26 cellular contexts compared by ENCODE assay signal in genomic region chr20:1224205-1224604, GRCh38. TPM values are rescaled to one million over a fixed set of nuclear protein-coding genes. Genes with fewer than 3 reads are reported as not detected.
A peak's percentile ranks its signal among the peaks of the same experiment; 100 is the strongest.
DNase-seq lines count a peak whose midpoint lies in the region; ATAC-seq and TF ChIP-seq lines count a peak whose summit lies in the region.
"Had no signal": no experiment of that assay in that cellular context is flagged by ENCODE, and none has a peak within 500 bp of the region (broad histone marks: within the 10 kb centered on the region; RNA-seq: fewer than 3 reads in every experiment).

No MANE protein-coding gene starts in this region.

- TF ChIP-seq CTCF in activated CD8-positive, alpha-beta T cell treated with anti-CD3 and anti-CD28 coated beads for 36 hours (IDR thresholded peaks at IDR 0.05) = no peak
- no peak for TF ChIP-seq CTCF in glutamatergic neuron (IDR thresholded peaks at IDR 0.05; ENCODE audit: partially characterized antibody, unreplicated experiment)
- no peak for TF ChIP-seq CTCF in neural progenitor cell (IDR thresholded peaks at IDR 0.05)

- no peaks in the 10 kb centered on the region for H3K79me2 ChIP-seq in neural progenitor cell (ENCODE audit: low read depth)
- H3K79me2 ChIP-seq: parathyroid adenoma had no signal

- H3K9me3 ChIP-seq in neural progenitor cell (ENCODE audit: low read depth) = no peaks in the 10 kb centered on the region
- H3K9me3 ChIP-seq: BLaER1, Peyer's patch, right atrium auricular region, upper lobe of left lung had no signal

- H3K4me1 Mint-ChIP-seq in activated CD8-positive, alpha-beta T cell treated with anti-CD3 and anti-CD28 coated beads, Interleukin-2, amount 10 ng/mL, durations not matched to agents 7 days and 5 days (ENCODE audit: low read depth) = peaks cover 11% of the 10 kb centered on the region
- H3K4me1 Mint-ChIP-seq in activated CD8-positive, alpha-beta T cell treated with anti-CD3 and anti-CD28 coated beads for 36 hours (ENCODE audit: low read depth) = no peaks in the 10 kb centered on the region
- peaks cover 9 to 23% (median 11%) of the 10 kb centered on the region in 3 donors for H3K4me1 Mint-ChIP-seq in T-cell
- H3K4me1 Mint-ChIP-seq in glutamatergic neuron (ENCODE audit: low read depth, unreplicated experiment) = no peaks in the 10 kb centered on the region
- H3K4me1 Mint-ChIP-seq in neural progenitor cell = no peaks in the 10 kb centered on the region

- no peak overlapping the region for H3K4me2 ChIP-seq in neural progenitor cell
- H3K4me2 ChIP-seq: BLaER1, KMS-11 had no signal

- POLR2A ChIA-PET in activated CD8-positive, alpha-beta T cell treated with anti-CD3 and anti-CD28 coated beads, Interleukin-2, amount 10 ng/mL, durations not matched to agents 7 days and 5 days (lab: Charles Lee) = no interaction called here
- POLR2A ChIA-PET in activated CD8-positive, alpha-beta T cell treated with anti-CD3 and anti-CD28 coated beads for 36 hours (lab: Charles Lee) = no interaction called here
- POLR2A ChIA-PET in T-cell (lab: Charles Lee) = no interaction called here

- no peaks in the 10 kb centered on the region for H4K20me1 ChIP-seq in neural progenitor cell (ENCODE audit: low read depth)
- H4K20me1 ChIP-seq: BLaER1 had no signal

- DNase-seq in activated CD8-positive, alpha-beta T cell treated with anti-CD3 and anti-CD28 coated beads, Interleukin-2, amount 10 ng/mL, durations not matched to agents 7 days and 5 days = no peak
- DNase-seq in activated CD8-positive, alpha-beta T cell treated with anti-CD3 and anti-CD28 coated beads for 36 hours = no peak
- DNase-seq in T-cell (peak in 1 of 34 experiments; percentile 8), glutamatergic neuron (no peak), neural progenitor cell (ENCODE audit: low spot score) (no peak), D341Med (ENCODE audit: low spot score) (no peak), iPS-NIHi11 (ENCODE audit: low spot score) (no peak)
- DNase-seq: ACHN; Calu3; effector CD4-positive, alpha-beta T cell; left ventricle myocardium inferior; mesendoderm; MM.1S; NCI-H2029 treated with DMSO at 0.1 percent for 48 hours; NCI-H748 treated with DMSO at 0.1 percent for 48 hours; Peyer's patch; SIG-M5; spleen; substantia nigra had no signal

- no peak for ATAC-seq in activated CD8-positive, alpha-beta T cell treated with anti-CD3 and anti-CD28 coated beads, Interleukin-2, amount 10 ng/mL, durations not matched to agents 7 days and 5 days
- no peak for ATAC-seq in activated CD8-positive, alpha-beta T cell treated with anti-CD3 and anti-CD28 coated beads for 36 hours
- ATAC-seq in T-cell (replicated peaks in 1 of 4) (no peak), GM21717 (IDR thresholded peaks at IDR 0.05; ENCODE audit: unreplicated experiment) (no peak)
- ATAC-seq: HCT116 had no signal

- peaks cover 39% of the 10 kb centered on the region for H3K27me3 Mint-ChIP-seq in activated CD8-positive, alpha-beta T cell treated with anti-CD3 and anti-CD28 coated beads, Interleukin-2, amount 10 ng/mL, durations not matched to agents 7 days and 5 days (ENCODE audit: low read depth)
- H3K27me3 Mint-ChIP-seq in activated CD8-positive, alpha-beta T cell treated with anti-CD3 and anti-CD28 coated beads for 36 hours = peaks cover 9% of the 10 kb centered on the region
- H3K27me3 Mint-ChIP-seq in T-cell (peaks cover 3 to 9% of the 10 kb centered on the region in 2 donors), glutamatergic neuron (ENCODE audit: unreplicated experiment) (peaks cover 2% of the 10 kb centered on the region), neural progenitor cell (ENCODE audit: insufficient read depth, low read depth) (peaks cover 14% of the 10 kb centered on the region)

- no peak overlapping the region for H3K4me3 ChIP-seq in neural progenitor cell
- H3K4me3 ChIP-seq: BLaER1, left ventricle myocardium inferior, Peyer's patch, right atrium auricular region, spleen, upper lobe of left lung had no signal

- H3K9ac ChIP-seq in neural progenitor cell = no peak overlapping the region
- H3K9ac ChIP-seq: BLaER1, KMS-11, parathyroid adenoma had no signal

- CTCF ChIA-PET in activated CD8-positive, alpha-beta T cell treated with anti-CD3 and anti-CD28 coated beads, Interleukin-2, amount 10 ng/mL, durations not matched to agents 7 days and 5 days (lab: Charles Lee) = no interaction called here
- CTCF ChIA-PET in activated CD8-positive, alpha-beta T cell treated with anti-CD3 and anti-CD28 coated beads for 36 hours (lab: Charles Lee) = interaction anchor here (1.9 kb wide), 1 partner anchor 11 kb away, joined by 9 read pairs; no protein-coding TSS in a partner anchor
- CTCF ChIA-PET in T-cell (lab: Charles Lee) = no interaction called here

- H3K27ac ChIP-seq in neural progenitor cell = no peak overlapping the region
- H3K27ac ChIP-seq: BLaER1, KMS-11, left ventricle myocardium inferior, parathyroid adenoma, Peyer's patch, right atrium auricular region, spleen, upper lobe of left lung had no signal

- H3K9me3 Mint-ChIP-seq in activated CD8-positive, alpha-beta T cell treated with anti-CD3 and anti-CD28 coated beads, Interleukin-2, amount 10 ng/mL, durations not matched to agents 7 days and 5 days (ENCODE audit: insufficient read depth) = no peaks in the 10 kb centered on the region
- H3K9me3 Mint-ChIP-seq in activated CD8-positive, alpha-beta T cell treated with anti-CD3 and anti-CD28 coated beads for 36 hours = peaks cover 5% of the 10 kb centered on the region
- H3K9me3 Mint-ChIP-seq in T-cell (peaks cover 0 to 4% (median 0%) of the 10 kb centered on the region in 3 donors), glutamatergic neuron (ENCODE audit: unreplicated experiment) (peaks cover 3% of the 10 kb centered on the region), neural progenitor cell (no peaks in the 10 kb centered on the region)

- H3K36me3 Mint-ChIP-seq in activated CD8-positive, alpha-beta T cell treated with anti-CD3 and anti-CD28 coated beads, Interleukin-2, amount 10 ng/mL, durations not matched to agents 7 days and 5 days (ENCODE audit: low read depth) = no peaks in the 10 kb centered on the region
- no peaks in the 10 kb centered on the region for H3K36me3 Mint-ChIP-seq in activated CD8-positive, alpha-beta T cell treated with anti-CD3 and anti-CD28 coated beads for 36 hours (ENCODE audit: low read depth)
- H3K36me3 Mint-ChIP-seq in T-cell = no peaks in the 10 kb centered on the region
- H3K36me3 Mint-ChIP-seq in glutamatergic neuron (ENCODE audit: unreplicated experiment) = peaks cover 4% of the 10 kb centered on the region
- H3K36me3 Mint-ChIP-seq in neural progenitor cell = no peaks in the 10 kb centered on the region

- H3K27me3 ChIP-seq in neural progenitor cell = peaks cover 52% of the 10 kb centered on the region
- H3K27me3 ChIP-seq: Peyer's patch, right atrium auricular region had no signal

- peak overlapping the region; percentile 1 for H3K4me3 Mint-ChIP-seq in activated CD8-positive, alpha-beta T cell treated with anti-CD3 and anti-CD28 coated beads, Interleukin-2, amount 10 ng/mL, durations not matched to agents 7 days and 5 days
- H3K4me3 Mint-ChIP-seq in activated CD8-positive, alpha-beta T cell treated with anti-CD3 and anti-CD28 coated beads for 36 hours = no peak overlapping the region
- peak overlapping the region; percentile 1 to 86 (median 62) for H3K4me3 Mint-ChIP-seq in T-cell
- peak overlapping the region; percentile 46 for H3K4me3 Mint-ChIP-seq in glutamatergic neuron (ENCODE audit: unreplicated experiment)
- peak overlapping the region; percentile 24 for H3K4me3 Mint-ChIP-seq in neural progenitor cell

- intact Hi-C loops in activated CD8-positive, alpha-beta T cell treated with anti-CD3 and anti-CD28 coated beads for 36 hours (cut with micrococcal nuclease) = no loop called here

- no peak overlapping the region for H3K27ac Mint-ChIP-seq in activated CD8-positive, alpha-beta T cell treated with anti-CD3 and anti-CD28 coated beads, Interleukin-2, amount 10 ng/mL, durations not matched to agents 7 days and 5 days
- H3K27ac Mint-ChIP-seq in activated CD8-positive, alpha-beta T cell treated with anti-CD3 and anti-CD28 coated beads for 36 hours = no peak overlapping the region
- H3K27ac Mint-ChIP-seq in T-cell (peak overlapping the region in 1 of 2 donors; percentile 55), glutamatergic neuron (ENCODE audit: unreplicated experiment) (no peak overlapping the region), neural progenitor cell (no peak overlapping the region)

- no peaks in the 10 kb centered on the region for H3K4me1 ChIP-seq in neural progenitor cell
- H3K4me1 ChIP-seq: parathyroid adenoma had no signal

- H3F3A ChIP-seq in neural progenitor cell (ENCODE audit: low read depth) = peaks cover 17% of the 10 kb centered on the region

- H3K36me3 ChIP-seq in neural progenitor cell = no peaks in the 10 kb centered on the region
- H3K36me3 ChIP-seq: BLaER1, left ventricle myocardium inferior, Peyer's patch, right atrium auricular region, spleen, upper lobe of left lung had no signal

- H2AFZ ChIP-seq in neural progenitor cell (replicated peaks) = no peak overlapping the region

RNA-seq across cellular contexts. Expression of gene RAD21L1, which starts 1.6 kb away (rescaled TPM):
- under 1 TPM in 1 of 2 experiments, not detected in 1; 0.18 TPM for total RNA-seq in activated CD8-positive, alpha-beta T cell treated with anti-CD3 and anti-CD28 coated beads, Interleukin-2, amount 10 ng/mL, durations not matched to agents 7 days and 5 days
- under 1 TPM; 0.18 to 0.25 TPM for total RNA-seq in activated CD8-positive, alpha-beta T cell treated with anti-CD3 and anti-CD28 coated beads for 36 hours
- total RNA-seq in T-cell (1 to 10 TPM in 1 of 5 donors, under 1 TPM in 2, not detected in 2; 0.73 to 1.6 (median 0.88) TPM), glutamatergic neuron (ENCODE audit: unreplicated experiment) (not detected), neural progenitor cell (ENCODE audit: low replicate concordance) (not detected in 2 replicates)
- total RNA-seq: Calu3, left ventricle myocardium inferior, Peyer's patch, right atrium auricular region, spleen, upper lobe of left lung had no signal

RNA-seq across cellular contexts. Expression of gene C20orf202, which starts 21.0 kb away (rescaled TPM):
- total RNA-seq in activated CD8-positive, alpha-beta T cell treated with anti-CD3 and anti-CD28 coated beads, Interleukin-2, amount 10 ng/mL, durations not matched to agents 7 days and 5 days = not detected
- total RNA-seq in activated CD8-positive, alpha-beta T cell treated with anti-CD3 and anti-CD28 coated beads for 36 hours = not detected
- total RNA-seq in T-cell (under 1 TPM in 4 of 5 donors, not detected in 1; 0.23 to 0.41 (median 0.30) TPM), glutamatergic neuron (ENCODE audit: unreplicated experiment) (not detected), neural progenitor cell (ENCODE audit: low replicate concordance) (not detected in 2 replicates)
- total RNA-seq: Calu3 had no signal

RNA-seq across cellular contexts. Expression of gene TMEM74B, which starts 39.4 kb away (rescaled TPM):
- total RNA-seq in activated CD8-positive, alpha-beta T cell treated with anti-CD3 and anti-CD28 coated beads, Interleukin-2, amount 10 ng/mL, durations not matched to agents 7 days and 5 days = 1 to 10 TPM in 1 of 2 experiments, under 1 TPM in 1; 0.39 to 1.1 TPM
- 1 to 10 TPM; 1.8 to 2.2 TPM for total RNA-seq in activated CD8-positive, alpha-beta T cell treated with anti-CD3 and anti-CD28 coated beads for 36 hours
- under 1 TPM in 1 of 5 donors, not detected in 4; 0.13 TPM for total RNA-seq in T-cell
- total RNA-seq in glutamatergic neuron (ENCODE audit: unreplicated experiment) = 5.0 TPM
- 2.5 and 4.2 TPM in 2 replicates for total RNA-seq in neural progenitor cell (ENCODE audit: low replicate concordance)

RNA-seq across cellular contexts. Expression of gene SNPH, which starts 41.9 kb away (rescaled TPM):
- 1 to 10 TPM; 6.5 to 7.6 TPM for total RNA-seq in activated CD8-positive, alpha-beta T cell treated with anti-CD3 and anti-CD28 coated beads, Interleukin-2, amount 10 ng/mL, durations not matched to agents 7 days and 5 days
- 1 to 10 TPM; 3.7 to 4.1 TPM for total RNA-seq in activated CD8-positive, alpha-beta T cell treated with anti-CD3 and anti-CD28 coated beads for 36 hours
- total RNA-seq in T-cell (10 to 100 TPM; 12.9 to 29.8 (median 23.4) TPM), glutamatergic neuron (ENCODE audit: unreplicated experiment) (34.5 TPM), neural progenitor cell (ENCODE audit: low replicate concordance) (0.43 and 0.90 TPM in 2 replicates)
